ENCODE assay signal across 2 cellular contexts in genomic region chr3:37974928-37975223, GRCh38.
A peak's percentile ranks its signal among the peaks of the same experiment; 100 is the strongest.
TF ChIP-seq lines count a peak whose summit lies in the region.

No MANE protein-coding gene starts in this region.

TF ChIP-seq in IMR-90, 13 proteins besides CTCF, POLR2A, EP300 and RAD21:
- TF ChIP-seq SMC3 (IDR thresholded peaks at IDR 0.05; ENCODE audit: low read depth, low read length) (no peak), CHD1 (IDR thresholded peaks at IDR 0.05; ENCODE audit: low read depth, low read length) (no peak), MAZ (IDR thresholded peaks at IDR 0.05; ENCODE audit: borderline replicate concordance, low read depth, low read length) (no peak), MXI1 (IDR thresholded peaks at IDR 0.05; ENCODE audit: borderline replicate concordance, low read depth, low read length) (no peak), ELK1 (IDR thresholded peaks at IDR 0.05; ENCODE audit: borderline replicate concordance, low read depth, low read length) (no peak), CEBPB (IDR thresholded peaks at IDR 0.05; ENCODE audit: low read depth, low read length) (no peak), RFX5 (IDR thresholded peaks at IDR 0.05; ENCODE audit: low read depth, low read length) (no peak), NFE2L2 (IDR thresholded peaks at IDR 0.05; ENCODE audit: low read depth, low read length) (no peak), RCOR1 (IDR thresholded peaks at IDR 0.05; ENCODE audit: insufficient replicate concordance, low read length) (no peak), BHLHE40 (IDR thresholded peaks at IDR 0.05; ENCODE audit: low read depth, low read length) (no peak)

TF ChIP-seq in K562, 482 proteins besides CTCF, POLR2A, EP300 and RAD21:
- TF ChIP-seq HDAC8 (tag; IDR thresholded peaks at IDR 0.05) (no peak), ATF3 (IDR thresholded peaks at IDR 0.05) (no peak), ATF3 (CRISPR knock-in tag; conservative IDR thresholded peaks at IDR 0.05) (no peak), PCBP1 (IDR thresholded peaks at IDR 0.05; ENCODE audit: low read depth, low read length, poor library complexity, severe bottlenecking) (no peak), CTBP1 (IDR thresholded peaks at IDR 0.05; ENCODE audit: borderline replicate concordance) (no peak), USF1 (CRISPR knock-in tag; IDR thresholded peaks at IDR 0.05) (0 out of 2 replicates have a peak, but pooled peaks have one; percentile 10), FOXA3 (CRISPR knock-in tag; conservative IDR thresholded peaks at IDR 0.05 in 1 of 2, IDR thresholded peaks at IDR 0.05 in 1 of 2) (peak in 1 of 2 experiments; percentile 66; a peak in 1 of 4 replicates), MAFF (IDR thresholded peaks at IDR 0.05; ENCODE audit: low read length) (peak; percentile 0; the same call in 1 of the 2 replicates), CBFA2T3 (IDR thresholded peaks at IDR 0.05) (no peak), JUNB (CRISPR knock-in tag; conservative IDR thresholded peaks at IDR 0.05) (no peak), ZNF224 (CRISPR knock-in tag; IDR thresholded peaks at IDR 0.05) (0 out of 2 replicates have a peak, but pooled peaks have one; percentile 4), SMAD4 (CRISPR knock-in tag; conservative IDR thresholded peaks at IDR 0.05) (0 out of 2 replicates have a peak, but pooled peaks have one; percentile 28), SIRT6 (IDR thresholded peaks at IDR 0.05; ENCODE audit: low read depth, low read length) (no peak), ZMIZ1 (IDR thresholded peaks at IDR 0.05; ENCODE audit: low read depth in 2 of 2, low read length in 2 of 2) (0 out of 4 replicates have a peak, but pooled peaks of 1 of the 2 experiments have one; percentile 7)
